In the genomic region with DNA sequence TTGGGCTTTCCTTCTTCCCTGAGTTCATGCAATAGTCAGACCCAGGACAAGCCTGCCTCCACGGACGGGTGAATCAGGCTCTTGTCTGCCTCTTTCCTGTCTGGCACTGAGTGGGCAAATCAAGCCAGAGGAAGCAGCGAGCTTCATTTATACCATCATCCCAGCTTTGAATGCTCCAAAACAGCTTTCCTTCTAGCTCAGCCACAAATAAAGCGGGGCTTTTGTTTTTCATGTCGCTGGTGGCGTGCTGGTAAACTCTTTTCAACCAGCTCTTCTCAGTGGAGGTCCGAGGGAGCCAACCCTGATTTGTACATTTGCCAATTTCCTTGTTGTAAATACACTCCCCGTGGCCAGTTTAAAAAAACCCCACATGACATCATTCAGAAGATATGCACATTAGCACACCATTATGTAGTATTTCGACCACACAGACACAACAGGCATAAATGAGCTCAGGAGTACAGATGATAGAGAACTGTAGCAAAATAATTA, we compare ENCODE assay signal across 8 cellular contexts. TPM values are rescaled to one million over a fixed set of nuclear protein-coding genes. Genes with fewer than 3 reads are reported as not detected.
DNase-seq lines count a peak whose midpoint lies in the region; TF ChIP-seq lines count a peak whose summit lies in the region.

No MANE protein-coding gene starts in this region.

- H4K91ac ChIP-seq in H9 (ENCODE audit: insufficient read length, low read depth, low read length): no peak overlapping the region

- H3K23me2 ChIP-seq in H9 (ENCODE audit: insufficient read length, low read depth, low read length, poor library complexity, severe bottlenecking): no peaks in the 10 kb centered on the region

- H3K79me1 ChIP-seq in H9 (ENCODE audit: insufficient read depth, low read depth, low read length, poor library complexity, severe bottlenecking): no peaks in the 10 kb centered on the region

- H3K4me2 ChIP-seq in H9 (ENCODE audit: insufficient read depth, insufficient read length, low read length): no peak overlapping the region

- POLR2A ChIA-PET in HEK293T (lab: Yijun Ruan, JAX) (interaction anchor here (0.7 to 1.2 kb wide), 3 partner anchors 9 to 44 kb away, joined by 3 read pairs; a partner anchor contains a TSS), GM10248 (lab: Yijun Ruan, JAX) (no interaction called here)
- POLR2A ChIA-PET in CD8-positive, alpha-beta memory T cell (lab: Charles Lee): no interaction called here

- H3K36me3 Mint-ChIP-seq in glutamatergic neuron (ENCODE audit: unreplicated experiment) (no peaks in the 10 kb centered on the region), progenitor cell of endocrine pancreas (ENCODE audit: insufficient read depth) (no peaks in the 10 kb centered on the region), H9 (ENCODE audit: insufficient read depth in 1 of 3, low read depth in 3 of 3) (no peaks in the 10 kb centered on the region)
- peaks cover 0 to 4% (median 0%) of the 10 kb centered on the region in 3 donors for H3K36me3 Mint-ChIP-seq in CD8-positive, alpha-beta memory T cell

- H3K9me3 Mint-ChIP-seq in glutamatergic neuron (ENCODE audit: unreplicated experiment): peaks cover 3% of the 10 kb centered on the region
- no peaks in the 10 kb centered on the region for H3K9me3 Mint-ChIP-seq in progenitor cell of endocrine pancreas (ENCODE audit: low read depth)
- peaks cover 2 to 5% (median 4%) of the 10 kb centered on the region in 5 donors for H3K9me3 Mint-ChIP-seq in CD8-positive, alpha-beta memory T cell
- no peaks in the 10 kb centered on the region for H3K9me3 Mint-ChIP-seq in H9

- TF ChIP-seq CTCF in glutamatergic neuron (IDR thresholded peaks at IDR 0.05; ENCODE audit: partially characterized antibody, unreplicated experiment): no peak
- TF ChIP-seq CTCF in progenitor cell of endocrine pancreas (IDR thresholded peaks at IDR 0.05; ENCODE audit: unreplicated experiment): no peak
- TF ChIP-seq CTCF in H9 (conservative IDR thresholded peaks at IDR 0.05): no peak
- no peak for TF ChIP-seq CTCF in GM10248 (IDR thresholded peaks at IDR 0.05; ENCODE audit: control extremely low read depth, extremely low read depth, low read depth, missing control alignments)

- H3T11ph ChIP-seq in H9 (ENCODE audit: low read length): no peak overlapping the region

- no peak overlapping the region for H2BK20ac ChIP-seq in H9 (ENCODE audit: low read depth, low read length, poor library complexity, severe bottlenecking)

- H2BK120ac ChIP-seq in H9 (ENCODE audit: low read depth, low read length, poor library complexity, severe bottlenecking): no peak overlapping the region

- no peaks in the 10 kb centered on the region for H4K20me1 ChIP-seq in H9 (ENCODE audit: control insufficient read depth, insufficient read depth, insufficient read length)

- H3K79me2 ChIP-seq in H9 (ENCODE audit: insufficient read depth, low read length): no peaks in the 10 kb centered on the region

- H3K4me3 ChIP-seq in CD8-positive, alpha-beta memory T cell (ENCODE audit: low read length): no peak overlapping the region

- no peak overlapping the region for H2BK12ac ChIP-seq in H9 (ENCODE audit: insufficient read length, low read depth, low read length)

- no peaks in the 10 kb centered on the region for H3K36me3 ChIP-seq in CD8-positive, alpha-beta memory T cell (ENCODE audit: insufficient read depth, low read length)

- no peak overlapping the region for H3K27ac ChIP-seq in CD8-positive, alpha-beta memory T cell (ENCODE audit: low read depth, low read length)
- no peak overlapping the region for H3K27ac ChIP-seq in H9 (ENCODE audit: insufficient read length, low read depth, low read length)

- no peak overlapping the region for H3K4ac ChIP-seq in H9 (ENCODE audit: low read depth, low read length)

- H3K18ac ChIP-seq in H9 (ENCODE audit: insufficient read length, low read depth, low read length): no peak overlapping the region

- H3K27ac Mint-ChIP-seq in glutamatergic neuron (ENCODE audit: unreplicated experiment) (peak overlapping the region; percentile 3), progenitor cell of endocrine pancreas (peak overlapping the region; percentile 95), H9 (peak overlapping the region in 1 of 3 experiments; percentile 12; a peak in 1 of 7 replicates)
- H3K27ac Mint-ChIP-seq in CD8-positive, alpha-beta memory T cell: no peak overlapping the region

- H3K4me1 Mint-ChIP-seq in glutamatergic neuron (ENCODE audit: low read depth, unreplicated experiment) (peaks cover 25% of the 10 kb centered on the region), progenitor cell of endocrine pancreas (ENCODE audit: low read depth) (peaks cover 70% of the 10 kb centered on the region), H9 (peaks cover 40 to 48% of the 10 kb centered on the region in 2 experiments)
- H3K4me1 Mint-ChIP-seq in CD8-positive, alpha-beta memory T cell: peaks cover 0 to 3% (median 2%) of the 10 kb centered on the region in 3 donors

- CTCF ChIA-PET in HEK293T (lab: Yijun Ruan, JAX) (interaction anchor here (1.0 to 1.3 kb wide), 2 partner anchors 8 to 50 kb away, joined by 3 to 4 read pairs; no protein-coding TSS in a partner anchor), GM10248 (lab: Yijun Ruan, JAX) (interaction anchor here (0.7 to 3.5 kb wide), 9 partner anchors 10 to 331 kb away, joined by 3 to 11 read pairs (median 4); a partner anchor contains a TSS)
- CTCF ChIA-PET in CD8-positive, alpha-beta memory T cell (lab: Charles Lee): no interaction called here

- H3K4me3 Mint-ChIP-seq in glutamatergic neuron (ENCODE audit: unreplicated experiment) (no peak overlapping the region), progenitor cell of endocrine pancreas (ENCODE audit: low read depth) (no peak overlapping the region), H9 (no peak overlapping the region)
- H3K4me3 Mint-ChIP-seq in CD8-positive, alpha-beta memory T cell: no peak overlapping the region

- no peak overlapping the region for H3K23ac ChIP-seq in H9 (ENCODE audit: insufficient read length, low read depth, low read length)

- no peak overlapping the region for H2BK15ac ChIP-seq in H9 (ENCODE audit: low read depth, low read length)

- H2AK5ac ChIP-seq in H9 (ENCODE audit: insufficient read length, low read length): no peak overlapping the region

- H4K5ac ChIP-seq in H9 (ENCODE audit: insufficient read length, low read depth, low read length): no peak overlapping the region

- H3K27me3 Mint-ChIP-seq in glutamatergic neuron (ENCODE audit: unreplicated experiment) (peaks cover 2% of the 10 kb centered on the region), progenitor cell of endocrine pancreas (no peaks in the 10 kb centered on the region), H9 (ENCODE audit: low read depth) (peaks cover 2% of the 10 kb centered on the region)
- peaks cover 6 to 19% of the 10 kb centered on the region in 2 donors for H3K27me3 Mint-ChIP-seq in CD8-positive, alpha-beta memory T cell

- no peak overlapping the region for H3K56ac ChIP-seq in H9 (ENCODE audit: insufficient read length, low read depth, low read length)

- H2BK5ac ChIP-seq in H9 (ENCODE audit: insufficient read length, low read length): no peak overlapping the region

- no peak overlapping the region for H2AFZ ChIP-seq in H9 (ENCODE audit: low read length)

- H3K4me1 ChIP-seq in CD8-positive, alpha-beta memory T cell (ENCODE audit: insufficient read depth, low read length): no peaks in the 10 kb centered on the region
- peaks cover 5% of the 10 kb centered on the region; the same call in 1 of the 2 replicates for H3K4me1 ChIP-seq in H9 (ENCODE audit: insufficient read depth, low read length)

- H3K9ac ChIP-seq in H9 (ENCODE audit: extremely low read depth, insufficient read length, low read length): no peak overlapping the region

- DNase-seq in HEK293T (ENCODE audit: extremely low spot score) (no peak), T1000 (lab: John Stamatoyannopoulos, UW) (peak; percentile 57), glutamatergic neuron (no peak), progenitor cell of endocrine pancreas (ENCODE audit: low spot score, unreplicated experiment) (no peak), NCI-H1930 (lab: John Stamatoyannopoulos, UW) (no peak), H9 (no peak), GM10248 (ENCODE audit: extremely low spot score) (no peak)
- no peak for DNase-seq in CD8-positive, alpha-beta memory T cell

- no peak overlapping the region for H3K14ac ChIP-seq in H9 (ENCODE audit: insufficient read depth, low read length)

- H3K27me3 ChIP-seq in CD8-positive, alpha-beta memory T cell (ENCODE audit: insufficient read depth, low read length, poor library complexity, severe bottlenecking): no peaks in the 10 kb centered on the region
- no peaks in the 10 kb centered on the region for H3K27me3 ChIP-seq in H9 (ENCODE audit: insufficient read depth, low read length)

- H4K8ac ChIP-seq in H9 (replicated peaks; ENCODE audit: insufficient read length, low read depth, low read length): no peak overlapping the region

- no CpG with 5 or more reads among the region's 9 CpGs for WGBS in H9 (ENCODE audit: extremely low coverage, insufficient read length, low lambda C conversion rate)

- H3K9me3 ChIP-seq in CD8-positive, alpha-beta memory T cell (ENCODE audit: low read length): no peaks in the 10 kb centered on the region
- H3K9me3 ChIP-seq in H9 (ENCODE audit: control insufficient read depth, low read depth, low read length): no peaks in the 10 kb centered on the region

TF ChIP-seq in HEK293T, 16 proteins besides CTCF, POLR2A, EP300 and RAD21:
- TF ChIP-seq TARDBP (IDR thresholded peaks at IDR 0.05): no peak
- peak; percentile 55 for TF ChIP-seq ZNF384 (IDR thresholded peaks at IDR 0.05)
TF ChIP-seq in HEK293T: peak in this region for 1.

RNA-seq across cellular contexts. Expression of a gene that starts 8.6 kb away (rescaled TPM):
- not detected for total RNA-seq in glutamatergic neuron (ENCODE audit: unreplicated experiment)
- 0.69 and 1.1 TPM in 2 replicates for total RNA-seq in progenitor cell of endocrine pancreas
- not detected for total RNA-seq in CD8-positive, alpha-beta memory T cell
- not detected for polyA plus RNA-seq in CD8-positive, alpha-beta memory T cell
- total RNA-seq in H9 (2021): not detected in 2 replicates

RNA-seq across cellular contexts. Expression of a gene that starts 44.2 kb away (rescaled TPM):
- total RNA-seq in glutamatergic neuron (ENCODE audit: unreplicated experiment) (105 TPM), progenitor cell of endocrine pancreas (214 and 218 TPM in 2 replicates), H9 (2021) (91.5 and 93.2 TPM in 2 replicates)
- total RNA-seq in CD8-positive, alpha-beta memory T cell: 10 to 100 TPM; 25.2 to 28.0 TPM
- 40.4 TPM for polyA plus RNA-seq in CD8-positive, alpha-beta memory T cell

Comparison
In these comparisons a context has a peak if more than half of its experiments do, and no peak if none do; other contexts are left out.
1. H3K27ac Mint-ChIP-seq: peak in glutamatergic neuron (single experiment) and progenitor cell of endocrine pancreas (single experiment); none in CD8-positive, alpha-beta memory T cell (0 of 8).